Comparison of ENCODE assay signal across 26 cellular contexts in genomic region chr3:42796332-42796885, GRCh38. TPM values are rescaled to one million over a fixed set of nuclear protein-coding genes. Genes with fewer than 3 reads are reported as not detected.
DNase-seq lines count a peak whose midpoint lies in the region; ATAC-seq and TF ChIP-seq lines count a peak whose summit lies in the region.
"Had no signal": no experiment of that assay in that cellular context is flagged by ENCODE, and none has a peak within 500 bp of the region (broad histone marks: within the 10 kb centered on the region; RNA-seq: fewer than 3 reads in every experiment).

No MANE protein-coding gene starts in this region.

- H3K27me3 ChIP-seq in GM23338 (ENCODE audit: insufficient read depth), result no peaks in the 10 kb centered on the region
- no peaks in the 10 kb centered on the region for H3K27me3 ChIP-seq in endodermal cell (ENCODE audit: control insufficient read depth, insufficient read depth, low read length, poor library complexity, severe bottlenecking)
- H3K27me3 ChIP-seq: BLaER1 treated with 17β-estradiol and CSF1 and Interleukin-3, amounts not matched to agents 10 nM and 100 nM had no signal

- peaks cover 25% of the 10 kb centered on the region for H3K4me1 ChIP-seq in GM23338 (ENCODE audit: insufficient read depth)
- H3K4me1 ChIP-seq in endodermal cell (ENCODE audit: control insufficient read depth, insufficient read depth, low read length), result peaks cover under 1% of the 10 kb centered on the region

- ATAC-seq in GM23338 (peak; percentile 84), HG02798 (IDR thresholded peaks at IDR 0.05; ENCODE audit: poor library complexity, unreplicated experiment) (no peak), HG02840 (IDR thresholded peaks at IDR 0.05; ENCODE audit: low FRiP score, unreplicated experiment) (no peak), sciatic nerve (no peak)
- ATAC-seq in activated CD4-positive, CD25-positive, alpha-beta regulatory T cell treated with anti-CD3 and anti-CD28 coated beads, Interleukin-2, amount 50 U/mL, for 24 hours, result no peak

- H3K4me2 ChIP-seq in GM23338, result peak overlapping the region; percentile 60; the same call in 1 of the 2 replicates
- H3K4me2 ChIP-seq: SK-N-SH had no signal

- H3K4me1 Mint-ChIP-seq in GM23338 (peaks cover 31% of the 10 kb centered on the region), HFFc6 (ENCODE audit: low read depth) (peaks cover 10% of the 10 kb centered on the region; the same call in 1 of the 2 replicates), endodermal cell (peaks cover 19% of the 10 kb centered on the region), nephron (peaks cover 20% of the 10 kb centered on the region)

- TF ChIP-seq CTCF in GM23338 (conservative IDR thresholded peaks at IDR 0.05; ENCODE audit: low read depth in 2 of 2), result no peak
- TF ChIP-seq CTCF in HFFc6 (IDR thresholded peaks at IDR 0.05), result no peak
- no peak for TF ChIP-seq CTCF in endodermal cell (conservative IDR thresholded peaks at IDR 0.05)
- no peak for TF ChIP-seq CTCF in nephron (IDR thresholded peaks at IDR 0.05; ENCODE audit: unreplicated experiment in 3 of 3)

- WGBS in endodermal cell (ENCODE audit: insufficient coverage in 1 of 2, insufficient read length in 1 of 2), 2 experiments, result 97 to 100% methylated on average over 2 to 4 of the region's 5 CpGs

- H3K36me3 Mint-ChIP-seq in GM23338 (ENCODE audit: low read depth), result peaks cover 41% of the 10 kb centered on the region
- H3K36me3 Mint-ChIP-seq in HFFc6 (ENCODE audit: low read depth), result peaks cover 13% of the 10 kb centered on the region
- H3K36me3 Mint-ChIP-seq in endodermal cell (ENCODE audit: low read depth), result peaks cover 47% of the 10 kb centered on the region
- peaks cover 48% of the 10 kb centered on the region for H3K36me3 Mint-ChIP-seq in nephron (ENCODE audit: low read depth)

- H3K4me3 ChIP-seq in GM23338 (peak overlapping the region; percentile 4; the same call in 1 of the 2 replicates), endodermal cell (ENCODE audit: low read length) (peak overlapping the region; percentile 35)
- H3K4me3 ChIP-seq: BLaER1 treated with 17β-estradiol and CSF1 and Interleukin-3, amounts not matched to agents 10 nM and 100 nM had no signal

- intact Hi-C loops in sciatic nerve (cut with DNase I), result no loop called here

- H3K27ac ChIP-seq in GM23338 (ENCODE audit: low read depth), result peak overlapping the region; percentile 3; the same call in 1 of the 2 replicates
- H3K27ac ChIP-seq in endodermal cell (ENCODE audit: low read depth, low read length), result no peak overlapping the region
- H3K27ac ChIP-seq: BLaER1 treated with 17β-estradiol and CSF1 and Interleukin-3, amounts not matched to agents 10 nM and 100 nM had no signal

- H2AFZ ChIP-seq in GM23338, result no peak overlapping the region

- H4K20me1 ChIP-seq in GM23338 (replicated peaks; ENCODE audit: insufficient read depth), result peaks cover 3% of the 10 kb centered on the region

- H3K27me3 Mint-ChIP-seq in GM23338 (ENCODE audit: insufficient read depth, low read depth, poor library complexity) (no peaks in the 10 kb centered on the region), HFFc6 (ENCODE audit: insufficient read depth) (no peaks in the 10 kb centered on the region), endodermal cell (ENCODE audit: insufficient read depth) (no peaks in the 10 kb centered on the region), nephron (ENCODE audit: low read depth) (no peaks in the 10 kb centered on the region)
- H3K27me3 Mint-ChIP-seq: CD4-positive, alpha-beta T cell had no signal

- H3K4me3 Mint-ChIP-seq in GM23338 (peak overlapping the region; percentile 12; the same call in 1 of the 3 replicates), HFFc6 (no peak overlapping the region), endodermal cell (no peak overlapping the region), nephron (no peak overlapping the region)
- H3K4me3 Mint-ChIP-seq: CD4-positive, alpha-beta T cell had no signal

- DNase-seq in GM23338 (ENCODE audit: low spot score) (peak; percentile 46), HFFc6 (no peak), endodermal cell (no peak), sciatic nerve (ENCODE audit: low spot score) (no peak)
- DNase-seq: CD4-positive, alpha-beta T cell; COR-L47; DMS79; EL; GF-D8; GOT3; Kasumi-1; MV-4-11; NCI-H1105; NCI-H1436 treated with DMSO at 0.1 percent for 48 hours; NCI-H1930; NCI-H2107; NCI-H524 treated with DMSO at 0.1 percent for 48 hours; NCI-H774; SK-N-SH; SW 1271 had no signal

- no peaks in the 10 kb centered on the region; the same call in 1 of the 2 replicates for H3F3A ChIP-seq in GM23338 (replicated peaks; ENCODE audit: low read depth)

- H3K27ac Mint-ChIP-seq in GM23338 (peak overlapping the region; percentile 59), HFFc6 (peak overlapping the region; percentile 17; the same call in 1 of the 2 replicates), endodermal cell (peak overlapping the region; percentile 72), nephron (peak overlapping the region in 2 of 3 experiments; percentile 58 to 63)
- H3K27ac Mint-ChIP-seq: CD4-positive, alpha-beta T cell had no signal

- H3K9me2 ChIP-seq in GM23338 (ENCODE audit: insufficient read depth), result no peaks in the 10 kb centered on the region
- H3K9me2 ChIP-seq: SK-N-SH had no signal

- H3K36me3 ChIP-seq in GM23338 (ENCODE audit: insufficient read depth) (peaks cover 8% of the 10 kb centered on the region), endodermal cell (ENCODE audit: control insufficient read depth, insufficient read depth, low read length) (peaks cover 58% of the 10 kb centered on the region)

- H3K9me3 Mint-ChIP-seq in GM23338 (no peaks in the 10 kb centered on the region), HFFc6 (no peaks in the 10 kb centered on the region), endodermal cell (peaks cover 3% of the 10 kb centered on the region), nephron (no peaks in the 10 kb centered on the region)
- H3K9me3 Mint-ChIP-seq: CD4-positive, alpha-beta T cell had no signal

- peaks cover 12% of the 10 kb centered on the region for H3K9me3 ChIP-seq in endodermal cell (ENCODE audit: control insufficient read depth, low read length)
- H3K9me3 ChIP-seq: BLaER1 treated with 17β-estradiol and CSF1 and Interleukin-3, amounts not matched to agents 10 nM and 100 nM; SK-N-SH had no signal

- peaks cover 58% of the 10 kb centered on the region for H3K79me2 ChIP-seq in GM23338 (replicated peaks; ENCODE audit: insufficient read depth)

- no peak overlapping the region for H3K9ac ChIP-seq in endodermal cell (ENCODE audit: extremely low read depth, low read length, poor library complexity, severe bottlenecking)
- H3K9ac ChIP-seq: BLaER1 treated with 17β-estradiol and CSF1 and Interleukin-3, amounts not matched to agents 10 nM and 100 nM; SK-N-SH had no signal

TF ChIP-seq in GM23338, 12 proteins besides CTCF, POLR2A, EP300 and RAD21 (continues in another document):
- TF ChIP-seq ZNF331 (CRISPR knock-in tag; IDR thresholded peaks at IDR 0.05; ENCODE audit: low read depth), result no peak
- no peak for TF ChIP-seq JUNB (IDR thresholded peaks at IDR 0.05; ENCODE audit: unreplicated experiment)
- no peak for TF ChIP-seq CREB1 (CRISPR knock-in tag; IDR thresholded peaks at IDR 0.05; ENCODE audit: low read depth)
- TF ChIP-seq ETS1 (IDR thresholded peaks at IDR 0.05), result no peak

RNA-seq across cellular contexts. Expression of gene HIGD1A, which starts 7.9 kb away (rescaled TPM):
- 102 and 118 TPM in 2 replicates for total RNA-seq in GM23338 (2014; rRNA removed; shearing (Covaris generic))
- 127 and 144 TPM in 2 replicates for polyA plus RNA-seq in GM23338 (2016; fragmentation: Nextera tagmentation; extraction: Ambion mirVana)
- 100 to 1,000 TPM; 115 to 144 (median 125) TPM for total RNA-seq in HFFc6 (2021; fragmentation: NEBNext Ultra II Directional; extraction: Animal tissue kit (Norgen Biotek cat#: 25700))
- total RNA-seq in endodermal cell (100 to 1,000 TPM; 116 to 121 TPM), sciatic nerve (71.4 TPM)
- 179 TPM for polyA plus RNA-seq in endodermal cell (2013, experiment 1 of 2)
- 188 TPM for polyA plus RNA-seq in endodermal cell (2013, experiment 2 of 2)

RNA-seq across cellular contexts. Expression of gene ACKR2, which starts 12.8 kb away (rescaled TPM):
- total RNA-seq in GM23338 (2014; rRNA removed; shearing (Covaris generic)), result 0.35 and 0.58 TPM in 2 replicates
- not detected in 2 replicates for polyA plus RNA-seq in GM23338 (2016; fragmentation: Nextera tagmentation; extraction: Ambion mirVana)
- total RNA-seq in HFFc6 (2021; fragmentation: NEBNext Ultra II Directional; extraction: Animal tissue kit (Norgen Biotek cat#: 25700)), result under 1 TPM in 3 of 6 experiments, not detected in 3; 0.09 to 0.10 (median 0.10) TPM
- total RNA-seq in endodermal cell (1 to 10 TPM; 1.1 TPM), sciatic nerve (19.0 TPM)
- 0.14 TPM for polyA plus RNA-seq in endodermal cell (2013, experiment 1 of 2)
- 0.33 TPM for polyA plus RNA-seq in endodermal cell (2013, experiment 2 of 2)
- total RNA-seq: HT-29 had no signal

RNA-seq across cellular contexts. Expression of gene CCDC13, which starts 23.4 kb away (rescaled TPM):
- total RNA-seq in GM23338 (2014; rRNA removed; shearing (Covaris generic)), result 0.45 TPM in 1 of 2 replicates, not detected in the other
- polyA plus RNA-seq in GM23338 (2016; fragmentation: Nextera tagmentation; extraction: Ambion mirVana), result 0.27 and 0.42 TPM in 2 replicates
- under 1 TPM in 4 of 6 experiments, not detected in 2; 0.17 to 0.47 (median 0.30) TPM for total RNA-seq in HFFc6 (2021; fragmentation: NEBNext Ultra II Directional; extraction: Animal tissue kit (Norgen Biotek cat#: 25700))
- total RNA-seq in endodermal cell, result 1 to 10 TPM in 1 of 2 donors, under 1 TPM in 1; 0.64 to 1.1 TPM
- polyA plus RNA-seq in endodermal cell (2013, experiment 1 of 2), result 1.5 TPM
- 0.95 TPM for polyA plus RNA-seq in endodermal cell (2013, experiment 2 of 2)
- 3.1 TPM for total RNA-seq in sciatic nerve
- total RNA-seq: HT-29 had no signal

Comparison
In these comparisons a context has a peak if more than half of its experiments do, and no peak if none do; other contexts are left out.
1. H3K27ac Mint-ChIP-seq: peak in every context shown above with its lines; median percentile 72 in endodermal cell; 60 in nephron; 59 in GM23338; 17 in HFFc6.